ENCODE assay signal across 13 cellular contexts in genomic region chr3:58073315-58074125, GRCh38.
DNase-seq lines count a peak whose midpoint lies in the region; ATAC-seq and TF ChIP-seq lines count a peak whose summit lies in the region.
"Had no signal": no experiment of that assay in that cellular context is flagged by ENCODE, and none has a peak within 500 bp of the region (broad histone marks: within the 10 kb centered on the region; RNA-seq: fewer than 3 reads in every experiment).

No MANE protein-coding gene starts in this region.

- 40 to 48% methylated on average over 9 of the region's 9 CpGs for WGBS in aorta, 2 donors

- no peaks in the 10 kb centered on the region for H3K27me3 Mint-ChIP-seq in osteocyte (ENCODE audit: unreplicated experiment)

- CTCF ChIA-PET in Panc1 (lab: Charles Lee) = no interaction called here

- H3K9ac ChIP-seq in BLaER1 = no peak overlapping the region

- H3K9me3 ChIP-seq in BLaER1 = 0 out of 2 replicates have a peak, but pooled peaks cover 4% of the 10 kb centered on the region
- H3K9me3 ChIP-seq in Panc1 (ENCODE audit: control insufficient read depth, insufficient read depth, low read depth, low read length) = no peaks in the 10 kb centered on the region
- no peaks in the 10 kb centered on the region for H3K9me3 ChIP-seq in muscle layer of duodenum (ENCODE audit: control insufficient read depth in 1 of 2, low read length in 2 of 2)
- H3K9me3 ChIP-seq in aorta (ENCODE audit: control insufficient read depth, low read length) = no peaks in the 10 kb centered on the region
- H3K9me3 ChIP-seq: testis had no signal

- BruUV-seq in Panc1 (replicated peaks; lab: Mats Ljungman, UMichigan) = no TSS peak

- H3K4me3 ChIP-seq in BLaER1 (no peak overlapping the region), Panc1 (ENCODE audit: low read depth in 2 of 2, low read length in 2 of 2) (no peak overlapping the region), muscle layer of duodenum (ENCODE audit: low read depth in 1 of 2, low read length in 2 of 2) (no peak overlapping the region), aorta (ENCODE audit: low read length in 2 of 2) (no peak overlapping the region)
- H3K4me3 ChIP-seq: testis had no signal

- peaks cover 7% of the 10 kb centered on the region for H3K36me3 Mint-ChIP-seq in osteocyte (ENCODE audit: unreplicated experiment)

- TF ChIP-seq CTCF in Panc1 (IDR thresholded peaks at IDR 0.05) = no peak
- no peak for TF ChIP-seq CTCF in osteocyte (IDR thresholded peaks at IDR 0.05)

- H3K27me3 ChIP-seq in BLaER1 (no peaks in the 10 kb centered on the region), Panc1 (ENCODE audit: control insufficient read depth, insufficient read depth, low read length) (no peaks in the 10 kb centered on the region), muscle layer of duodenum (ENCODE audit: low read depth, low read length) (no peaks in the 10 kb centered on the region), aorta (ENCODE audit: control insufficient read depth in 1 of 2, insufficient read depth in 2 of 2, low read length in 1 of 2) (no peaks in the 10 kb centered on the region)
- H3K27me3 ChIP-seq: testis had no signal

- no peak overlapping the region for H3K4me3 Mint-ChIP-seq in osteocyte (ENCODE audit: unreplicated experiment)
- H3K4me3 Mint-ChIP-seq: activated CD8-positive, alpha-beta T cell treated with anti-CD3 and anti-CD28 coated beads, Interleukin-2, amount 10 ng/mL, durations not matched to agents 7 days and 5 days had no signal

- DNase-seq in Panc1 (ENCODE audit: low read depth, low spot score) (no peak), osteocyte (ENCODE audit: extremely low spot score, unreplicated experiment) (no peak), UCSD-AML1 (lab: John Stamatoyannopoulos, UW; ENCODE audit: unreplicated experiment) (no peak), aorta (no peak)
- DNase-seq in stimulated activated naive CD4-positive, alpha-beta T cell treated with Interleukin-2 at 50 U/mL for 16 hours (lab: John Stamatoyannopoulos, UW) = no peak
- DNase-seq: activated CD8-positive, alpha-beta T cell treated with anti-CD3 and anti-CD28 coated beads, Interleukin-2, amount 10 ng/mL, durations not matched to agents 7 days and 5 days; anterior cingulate cortex; NCI-H748 treated with DMSO at 0.1 percent for 48 hours; stimulated activated CD4-positive, alpha-beta T cell treated with anti-CD3 and anti-CD28 coated beads, Interleukin-4, amount 100 ng/mL, for 1 hour; testis had no signal

- no peaks in the 10 kb centered on the region for H3K9me3 Mint-ChIP-seq in osteocyte (ENCODE audit: unreplicated experiment)

- POLR2A ChIA-PET in Panc1 (lab: Charles Lee) = interaction anchor here (0.6 kb wide), 1 partner anchor 27 kb away, joined by 6 read pairs; no protein-coding TSS in a partner anchor

- intact Hi-C loops in Panc1 (cut with micrococcal nuclease; ENCODE audit: unreplicated experiment) = no loop called here
- intact Hi-C loops in aorta (cut with DNase I) = no loop called here

- peak; percentile 42 for ATAC-seq in GM21423 (IDR thresholded peaks at IDR 0.05; ENCODE audit: unreplicated experiment)
- no peak for ATAC-seq in Panc1
- ATAC-seq in aorta (ENCODE audit: low FRiP score) = no peak
- ATAC-seq: activated CD8-positive, alpha-beta T cell treated with anti-CD3 and anti-CD28 coated beads, Interleukin-2, amount 10 ng/mL, durations not matched to agents 7 days and 5 days had no signal

- in situ Hi-C loops in Panc1 (cut with HindIII; ENCODE audit: low pct_unique_long_range_greater_than_20kb, low sequenced_read_pairs) = no loop called here

- H3K36me3 ChIP-seq in BLaER1 = peaks cover 14% of the 10 kb centered on the region
- peaks cover 10% of the 10 kb centered on the region for H3K36me3 ChIP-seq in Panc1 (ENCODE audit: control insufficient read depth, insufficient read depth, low read length)
- H3K36me3 ChIP-seq in muscle layer of duodenum (ENCODE audit: control insufficient read depth in 1 of 2, insufficient read depth in 2 of 2, low read length in 2 of 2) = peaks cover 2 to 4% of the 10 kb centered on the region in 2 donors
- no peaks in the 10 kb centered on the region for H3K36me3 ChIP-seq in aorta (ENCODE audit: control insufficient read depth in 1 of 2, insufficient read depth in 2 of 2, low read length in 1 of 2)

- peak overlapping the region; percentile 62 for H3K4me2 ChIP-seq in BLaER1

- no peak overlapping the region for H3K27ac Mint-ChIP-seq in osteocyte (ENCODE audit: unreplicated experiment)
- H3K27ac Mint-ChIP-seq: activated CD8-positive, alpha-beta T cell treated with anti-CD3 and anti-CD28 coated beads, Interleukin-2, amount 10 ng/mL, durations not matched to agents 7 days and 5 days had no signal

- H4K20me1 ChIP-seq in BLaER1 = peaks cover 7% of the 10 kb centered on the region; the same call in 1 of the 2 replicates

- H3K27ac ChIP-seq in BLaER1 = peak overlapping the region; percentile 10; the same call in 1 of the 2 replicates
- peak overlapping the region; percentile 59 for H3K27ac ChIP-seq in Panc1 (ENCODE audit: low read length)
- H3K27ac ChIP-seq in muscle layer of duodenum (ENCODE audit: low read length) = peak overlapping the region; percentile 7
- peak overlapping the region in 1 of 2 donors; percentile 32 for H3K27ac ChIP-seq in aorta (ENCODE audit: low read depth in 1 of 2, low read length in 2 of 2)
- H3K27ac ChIP-seq: testis had no signal

- H3K4me1 ChIP-seq in BLaER1 (peaks cover 29% of the 10 kb centered on the region), Panc1 (ENCODE audit: control insufficient read depth, insufficient read depth, low read length) (peaks cover 49% of the 10 kb centered on the region), muscle layer of duodenum (ENCODE audit: control insufficient read depth in 1 of 2, insufficient read depth in 2 of 2, low read length in 2 of 2) (peaks cover 18 to 28% of the 10 kb centered on the region in 2 donors), aorta (ENCODE audit: control insufficient read depth in 1 of 2, insufficient read depth in 2 of 2, low read length in 2 of 2) (peaks cover 4% of the 10 kb centered on the region in 2 donors)

- peaks cover 34% of the 10 kb centered on the region for H3K4me1 Mint-ChIP-seq in osteocyte (ENCODE audit: unreplicated experiment)
